8 cellular contexts compared by ENCODE assay signal in genomic region chr16:1991135-1991551, GRCh38. TPM values are rescaled to one million over a fixed set of nuclear protein-coding genes. Genes with fewer than 3 reads are reported as not detected.
DNase-seq lines count a peak whose midpoint lies in the region; ATAC-seq and TF ChIP-seq lines count a peak whose summit lies in the region.

No MANE protein-coding gene starts in this region.

- ATAC-seq in HG02943 (IDR thresholded peaks at IDR 0.05; ENCODE audit: low read depth, unreplicated experiment) (peak; percentile 45), mucosa of descending colon (peak; percentile 37), GM19452 (IDR thresholded peaks at IDR 0.05; ENCODE audit: unreplicated experiment) (no peak), GM19351 (IDR thresholded peaks at IDR 0.05; ENCODE audit: unreplicated experiment) (no peak)

- DNase-seq in GM12864 (ENCODE audit: low read depth) = peak; percentile 68
- DNase-seq in activated CD8-positive, alpha-beta memory T cell treated with anti-CD3 and anti-CD28 coated beads, Interleukin-2, amount 50 U/mL, for 48 hours = peak; percentile 77
- peak; percentile 59 to 85 (median 67) for DNase-seq in mucosa of descending colon
- DNase-seq in HK-2 (ENCODE audit: unreplicated experiment) = no peak
- DNase-seq in epidermal melanocyte (ENCODE audit: insufficient read length, low spot score) = no peak

- TF ChIP-seq CTCF in GM12864 (IDR thresholded peaks at IDR 0.05; ENCODE audit: low read depth, low read length, missing control alignments) (no peak), mucosa of descending colon (IDR thresholded peaks at IDR 0.05) (no peak)

- intact Hi-C loops in mucosa of descending colon (cut with DNase I, micrococcal nuclease) = no loop called here

- H3K4me3 ChIP-seq in GM12864 (ENCODE audit: low read depth, low read length) (peak overlapping the region; percentile 63), mucosa of descending colon (no peak overlapping the region)

- H3K36me3 ChIP-seq in mucosa of descending colon (ENCODE audit: low read depth) = no peaks in the 10 kb centered on the region

- H3K9me3 ChIP-seq in mucosa of descending colon = no peaks in the 10 kb centered on the region

- H3K4me1 ChIP-seq in mucosa of descending colon (ENCODE audit: low read depth) = peaks cover 27% of the 10 kb centered on the region

RNA-seq across cellular contexts. Expression of gene SYNGR3, which starts 1.4 kb away (rescaled TPM):
- total RNA-seq in mucosa of descending colon = 1 to 10 TPM; 1.3 to 7.9 (median 1.5) TPM

RNA-seq across cellular contexts. Expression of gene GFER, which starts 7.2 kb away (rescaled TPM):
- total RNA-seq in mucosa of descending colon = 10 to 100 TPM; 42.1 to 75.5 (median 68.8) TPM

RNA-seq across cellular contexts. Expression of gene NOXO1, which starts 9.9 kb away (rescaled TPM):
- total RNA-seq in mucosa of descending colon = 10 to 100 TPM; 12.2 to 39.9 (median 27.1) TPM

RNA-seq across cellular contexts. Expression of gene ZNF598, which starts 18.5 kb away (rescaled TPM):
- 10 to 100 TPM; 41.9 to 45.4 (median 42.4) TPM for total RNA-seq in mucosa of descending colon

RNA-seq across cellular contexts. Expression of gene TBL3, which starts 19.3 kb away (rescaled TPM):
- total RNA-seq in mucosa of descending colon = 10 to 100 TPM; 21.6 to 25.5 (median 24.0) TPM

Comparison
In these comparisons a context has a peak if more than half of its experiments do, and no peak if none do; other contexts are left out.
1. DNase-seq: peak in GM12864 (single experiment), activated CD8-positive, alpha-beta memory T cell treated with anti-CD3 and anti-CD28 coated beads, Interleukin-2, amount 50 U/mL, for 48 hours (single experiment) and mucosa of descending colon (3 of 3); none in HK-2 (single experiment) and epidermal melanocyte (single experiment).
2. ATAC-seq: peak in HG02943 (single experiment) and mucosa of descending colon (single experiment); none in GM19452 (single experiment) and GM19351 (single experiment).